In genomic region chr12:56631790-56632700, GRCh38 we compare ENCODE assay signal across 8 cellular contexts. TPM values are rescaled to one million over a fixed set of nuclear protein-coding genes. Genes with fewer than 3 reads are reported as not detected.
A peak's percentile ranks its signal among the peaks of the same experiment; 100 is the strongest.
DNase-seq lines count a peak whose midpoint lies in the region; ATAC-seq and TF ChIP-seq lines count a peak whose summit lies in the region.

No MANE protein-coding gene starts in this region.

- H3K4me1 ChIP-seq in right lobe of liver = peaks cover 0 to 47% (median 12%) of the 10 kb centered on the region in 4 donors

- H3K36me3 Mint-ChIP-seq in activated CD4-positive, alpha-beta T cell treated with anti-CD3 and anti-CD28 coated beads, Interleukin-2, amount 10 ng/mL, durations not matched to agents 24 days and 14 days (ENCODE audit: low read depth) = peaks cover 19% of the 10 kb centered on the region
- peaks cover 60% of the 10 kb centered on the region for H3K36me3 Mint-ChIP-seq in dendritic cell treated with granulocyte-macrophage colony-stimulating factor and Interleukin-4, amounts not matched to agents 40 ng/mL and 50 ng/mL, for 4 days (ENCODE audit: low read depth)

- H3K36me3 ChIP-seq in right lobe of liver = peaks cover 0 to 5% (median 2%) of the 10 kb centered on the region in 4 donors

- intact Hi-C loops in activated CD4-positive, alpha-beta T cell treated with anti-CD3 and anti-CD28 coated beads, Interleukin-2, amount 10 ng/mL, durations not matched to agents 24 days and 14 days (cut with micrococcal nuclease) = loop anchor here (2.0 to 10.0 kb wide), 4 partner anchors 297 to 703 kb away; partner anchors contain the start of genes IL23A, PAN2 and ZBTB39
- intact Hi-C loops in dendritic cell treated with granulocyte-macrophage colony-stimulating factor and Interleukin-4, amounts not matched to agents 40 ng/mL and 50 ng/mL, for 4 days (cut with micrococcal nuclease) = loop anchor here (10.0 kb wide), 1 partner anchor 453 kb away; the partner anchor contains the start of gene NAB2
- intact Hi-C loops in right lobe of liver (cut with DNase I) = no loop called here

- peak overlapping the region in 1 of 3 donors; percentile 4 for H3K4me3 ChIP-seq in right lobe of liver

- no peaks in the 10 kb centered on the region for H3K9me3 Mint-ChIP-seq in activated CD4-positive, alpha-beta T cell treated with anti-CD3 and anti-CD28 coated beads, Interleukin-2, amount 10 ng/mL, durations not matched to agents 24 days and 14 days
- no peaks in the 10 kb centered on the region for H3K9me3 Mint-ChIP-seq in dendritic cell treated with granulocyte-macrophage colony-stimulating factor and Interleukin-4, amounts not matched to agents 40 ng/mL and 50 ng/mL, for 4 days

- H3K4me1 Mint-ChIP-seq in activated CD4-positive, alpha-beta T cell treated with anti-CD3 and anti-CD28 coated beads, Interleukin-2, amount 10 ng/mL, durations not matched to agents 24 days and 14 days = peaks cover 66% of the 10 kb centered on the region
- H3K4me1 Mint-ChIP-seq in dendritic cell treated with granulocyte-macrophage colony-stimulating factor and Interleukin-4, amounts not matched to agents 40 ng/mL and 50 ng/mL, for 4 days (ENCODE audit: low read depth) = peaks cover 81% of the 10 kb centered on the region

- WGBS in right lobe of liver (ENCODE audit: insufficient coverage, low coverage, low lambda C conversion rate, missing lambda C conversion rate) = 4% methylated on average over 10 of the region's 13 CpGs

- H3K27me3 Mint-ChIP-seq in activated CD4-positive, alpha-beta T cell treated with anti-CD3 and anti-CD28 coated beads, Interleukin-2, amount 10 ng/mL, durations not matched to agents 24 days and 14 days = no peaks in the 10 kb centered on the region
- no peaks in the 10 kb centered on the region for H3K27me3 Mint-ChIP-seq in dendritic cell treated with granulocyte-macrophage colony-stimulating factor and Interleukin-4, amounts not matched to agents 40 ng/mL and 50 ng/mL, for 4 days

- no peak for TF ChIP-seq POLR2A in right lobe of liver (IDR thresholded peaks at IDR 0.05)

- H3K27ac ChIP-seq in right lobe of liver = peak overlapping the region; percentile 33 to 52 (median 49)

- peak overlapping the region; percentile 57 for H3K27ac Mint-ChIP-seq in activated CD4-positive, alpha-beta T cell treated with anti-CD3 and anti-CD28 coated beads, Interleukin-2, amount 10 ng/mL, durations not matched to agents 24 days and 14 days
- H3K27ac Mint-ChIP-seq in dendritic cell treated with granulocyte-macrophage colony-stimulating factor and Interleukin-4, amounts not matched to agents 40 ng/mL and 50 ng/mL, for 4 days = peak overlapping the region; percentile 90

- no peaks in the 10 kb centered on the region for H3K27me3 ChIP-seq in right lobe of liver

- H3K9me3 ChIP-seq in right lobe of liver = no peaks in the 10 kb centered on the region

- ATAC-seq in GM19043 (IDR thresholded peaks at IDR 0.05; ENCODE audit: low read depth, unreplicated experiment) (peak; percentile 30), right lobe of liver (peak in 3 of 4 donors; percentile 7 to 35 (median 20))

- H3K4me3 Mint-ChIP-seq in activated CD4-positive, alpha-beta T cell treated with anti-CD3 and anti-CD28 coated beads, Interleukin-2, amount 10 ng/mL, durations not matched to agents 24 days and 14 days = peak overlapping the region; percentile 99
- H3K4me3 Mint-ChIP-seq in dendritic cell treated with granulocyte-macrophage colony-stimulating factor and Interleukin-4, amounts not matched to agents 40 ng/mL and 50 ng/mL, for 4 days = peak overlapping the region; percentile 97

- TF ChIP-seq CTCF in right lobe of liver (IDR thresholded peaks at IDR 0.05) = no peak

- DNase-seq in AG08396 (ENCODE audit: low spot score) = peak; percentile 56
- peak; percentile 72 for DNase-seq in NAMALWA (ENCODE audit: low spot score)
- peak; percentile 90 for DNase-seq in activated CD4-positive, alpha-beta T cell treated with anti-CD3 and anti-CD28 coated beads, Interleukin-2, amount 10 ng/mL, durations not matched to agents 24 days and 14 days
- DNase-seq in right lobe of liver = peak; percentile 74 to 78 (median 76)
- DNase-seq in stimulated activated CD8-positive, alpha-beta memory T cell treated with anti-CD3 and anti-CD28 coated beads, Interleukin-12 subunit alpha, Interleukin-12 subunit beta, amount 100 ng/mL, for 4 hours (ENCODE audit: low read depth) = peak; percentile 53
- DNase-seq in NCI-H1694 (lab: John Stamatoyannopoulos, UW) = no peak

RNA-seq across cellular contexts. Expression of gene BAZ2A, which starts 1.9 kb away (rescaled TPM):
- total RNA-seq in activated CD4-positive, alpha-beta T cell treated with anti-CD3 and anti-CD28 coated beads, Interleukin-2, amount 10 ng/mL, durations not matched to agents 24 days and 14 days = 117 and 118 TPM in 2 replicates
- 10 to 100 TPM; 21.8 to 45.7 (median 33.4) TPM for total RNA-seq in right lobe of liver

RNA-seq across cellular contexts. Expression of gene ATP5F1B, which starts 13.7 kb away (rescaled TPM):
- total RNA-seq in activated CD4-positive, alpha-beta T cell treated with anti-CD3 and anti-CD28 coated beads, Interleukin-2, amount 10 ng/mL, durations not matched to agents 24 days and 14 days = 760 and 771 TPM in 2 replicates
- total RNA-seq in right lobe of liver = 100 to 1,000 TPM; 346 to 535 (median 362) TPM

RNA-seq across cellular contexts. Expression of gene PTGES3, which starts 56.0 kb away (rescaled TPM):
- 351 and 357 TPM in 2 replicates for total RNA-seq in activated CD4-positive, alpha-beta T cell treated with anti-CD3 and anti-CD28 coated beads, Interleukin-2, amount 10 ng/mL, durations not matched to agents 24 days and 14 days
- total RNA-seq in right lobe of liver = 100 to 1,000 TPM in 2 of 6 experiments, 10 to 100 TPM in 4; 70.0 to 184 (median 81.8) TPM

Comparison
In these comparisons a context has a peak if more than half of its experiments do, and no peak if none do; other contexts are left out.
1. intact Hi-C loops: an anchor here in activated CD4-positive, alpha-beta T cell treated with anti-CD3 and anti-CD28 coated beads, Interleukin-2, amount 10 ng/mL, durations not matched to agents 24 days and 14 days (2.0 to 10.0 kb wide) and dendritic cell treated with granulocyte-macrophage colony-stimulating factor and Interleukin-4, amounts not matched to agents 40 ng/mL and 50 ng/mL, for 4 days (10.0 kb wide); none called in right lobe of liver.